13 cellular contexts compared by ENCODE assay signal in genomic region chr7:139598642-139599041, GRCh38.
DNase-seq lines count a peak whose midpoint lies in the region; ATAC-seq and TF ChIP-seq lines count a peak whose summit lies in the region.
"Had no signal": no experiment of that assay in that cellular context is flagged by ENCODE, and none has a peak within 500 bp of the region (broad histone marks: within the 10 kb centered on the region; RNA-seq: fewer than 3 reads in every experiment).

No MANE protein-coding gene starts in this region.

- H3K27ac ChIP-seq in dorsolateral prefrontal cortex (peak overlapping the region in 49 of 59 donors; percentile 4 to 82 (median 57)), Peyer's patch (no peak overlapping the region)
- H3K27ac ChIP-seq: gastroesophageal sphincter, ovary had no signal

- no peak for ATAC-seq in WTC11
- ATAC-seq: activated naive CD8-positive, alpha-beta T cell treated with anti-CD3 and anti-CD28 coated beads, Interleukin-2, amount 50 U/mL, for 24 hours; gastroesophageal sphincter had no signal

- H3K9me3 ChIP-seq in Peyer's patch, result no peaks in the 10 kb centered on the region
- H3K9me3 ChIP-seq: gastroesophageal sphincter, ovary had no signal

- intact Hi-C loops in dorsolateral prefrontal cortex (cut with DNase I), result no loop called here

- peaks cover 7% of the 10 kb centered on the region; the same call in 1 of the 2 replicates for H3K36me3 Mint-ChIP-seq in WTC11

- CTCF ChIA-PET in WTC11 (lab: Charles Lee), result interaction anchor here (1.0 to 1.1 kb wide), 2 partner anchors 20 to 99 kb away, joined by 3 to 5 read pairs; no protein-coding TSS in a partner anchor

- H3K4me3 Mint-ChIP-seq in WTC11, result no peak overlapping the region
- H3K4me3 Mint-ChIP-seq: activated naive CD8-positive, alpha-beta T cell treated with anti-CD3 and anti-CD28 coated beads, Interleukin-2, amount 50 U/mL, for 24 hours; CD4-positive, alpha-beta memory T cell had no signal

- POLR2A ChIA-PET in WTC11 (lab: Charles Lee), result no interaction called here

- H3K4me3 ChIP-seq in dorsolateral prefrontal cortex (no peak overlapping the region), Peyer's patch (no peak overlapping the region)
- H3K4me3 ChIP-seq: gastroesophageal sphincter, ovary had no signal

- DNase-seq in DMS79 treated with DMSO at 0.1 percent for 48 hours (lab: John Stamatoyannopoulos, UW) (peak; percentile 80), NCI-H2029 treated with DMSO at 0.1 percent for 48 hours (lab: John Stamatoyannopoulos, UW) (peak; percentile 83), dorsolateral prefrontal cortex (no peak), myocyte (ENCODE audit: low read depth) (peak; percentile 49), WTC11 (ENCODE audit: low spot score) (no peak), Peyer's patch (no peak), DMS 273 treated with DMSO at 0.1 percent for 48 hours (lab: John Stamatoyannopoulos, UW) (no peak), SKM-1 treated with dmso at 0.1 percent for 144 hours (lab: John Stamatoyannopoulos, UW; ENCODE audit: unreplicated experiment) (no peak)
- DNase-seq: activated naive CD8-positive, alpha-beta T cell treated with anti-CD3 and anti-CD28 coated beads, Interleukin-2, amount 50 U/mL, for 24 hours; CD4-positive, alpha-beta memory T cell; GOT3; ovary had no signal

- H3K36me3 ChIP-seq in Peyer's patch, result peaks cover 0 to 85% (median 0%) of the 10 kb centered on the region in 3 donors
- H3K36me3 ChIP-seq: ovary had no signal

- no peaks in the 10 kb centered on the region for H3K9me3 Mint-ChIP-seq in WTC11
- H3K9me3 Mint-ChIP-seq: activated naive CD8-positive, alpha-beta T cell treated with anti-CD3 and anti-CD28 coated beads, Interleukin-2, amount 50 U/mL, for 24 hours; CD4-positive, alpha-beta memory T cell had no signal

- no peak overlapping the region for H3K27ac Mint-ChIP-seq in WTC11
- H3K27ac Mint-ChIP-seq: activated naive CD8-positive, alpha-beta T cell treated with anti-CD3 and anti-CD28 coated beads, Interleukin-2, amount 50 U/mL, for 24 hours had no signal

- no peaks in the 10 kb centered on the region for H3K4me1 Mint-ChIP-seq in WTC11
- H3K4me1 Mint-ChIP-seq: activated naive CD8-positive, alpha-beta T cell treated with anti-CD3 and anti-CD28 coated beads, Interleukin-2, amount 50 U/mL, for 24 hours; CD4-positive, alpha-beta memory T cell had no signal

- TF ChIP-seq POLR2A in Peyer's patch (IDR thresholded peaks at IDR 0.05), result no peak

- no peaks in the 10 kb centered on the region for H3K27me3 Mint-ChIP-seq in WTC11 (ENCODE audit: low read depth)
- H3K27me3 Mint-ChIP-seq: activated naive CD8-positive, alpha-beta T cell treated with anti-CD3 and anti-CD28 coated beads, Interleukin-2, amount 50 U/mL, for 24 hours; CD4-positive, alpha-beta memory T cell had no signal

- no peak for TF ChIP-seq CTCF in dorsolateral prefrontal cortex (IDR thresholded peaks at IDR 0.05 in 54 of 56, conservative IDR thresholded peaks at IDR 0.05 in 2 of 56; ENCODE audit: low read depth in 1 of 56, partially characterized antibody in 56 of 56)
- TF ChIP-seq CTCF in WTC11 (IDR thresholded peaks at IDR 0.05), result no peak
- TF ChIP-seq CTCF in Peyer's patch (IDR thresholded peaks at IDR 0.05), result no peak

- no peaks in the 10 kb centered on the region for H3K4me1 ChIP-seq in Peyer's patch

- H3K27me3 ChIP-seq in dorsolateral prefrontal cortex (no peaks in the 10 kb centered on the region), Peyer's patch (no peaks in the 10 kb centered on the region)
- H3K27me3 ChIP-seq: gastroesophageal sphincter, ovary had no signal

TF ChIP-seq in WTC11, 78 proteins besides CTCF, POLR2A, EP300 and RAD21:
- TF ChIP-seq OVOL2 (CRISPR knock-in tag; IDR thresholded peaks at IDR 0.05; ENCODE audit: borderline replicate concordance), result no peak

Comparison
In these comparisons a context has a peak if more than half of its experiments do, and no peak if none do; other contexts are left out.
1. DNase-seq: peak in DMS79 treated with DMSO at 0.1 percent for 48 hours (single experiment), NCI-H2029 treated with DMSO at 0.1 percent for 48 hours (single experiment) and myocyte (single experiment); none in dorsolateral prefrontal cortex (0 of 10), WTC11 (single experiment), Peyer's patch (0 of 3), DMS 273 treated with DMSO at 0.1 percent for 48 hours (single experiment) and SKM-1 treated with dmso at 0.1 percent for 144 hours (single experiment).
2. H3K27ac ChIP-seq: peak in dorsolateral prefrontal cortex (49 of 59); none in Peyer's patch (0 of 4).